Comparison of ENCODE assay signal across 12 cellular contexts in genomic region chr20:56515657-56516381, GRCh38. TPM values are rescaled to one million over a fixed set of nuclear protein-coding genes. Genes with fewer than 3 reads are reported as not detected.
DNase-seq lines count a peak whose midpoint lies in the region; ATAC-seq and TF ChIP-seq lines count a peak whose summit lies in the region.
"Had no signal": no experiment of that assay in that cellular context is flagged by ENCODE, and none has a peak within 500 bp of the region (broad histone marks: within the 10 kb centered on the region; RNA-seq: fewer than 3 reads in every experiment).

No MANE protein-coding gene starts in this region.

- H3K9ac ChIP-seq in DND-41 (ENCODE audit: low read depth, low read length) = no peak overlapping the region
- H3K9ac ChIP-seq in endodermal cell (ENCODE audit: extremely low read depth, low read length, poor library complexity, severe bottlenecking) = no peak overlapping the region

- no peaks in the 10 kb centered on the region for H3K4me1 ChIP-seq in DND-41 (ENCODE audit: insufficient read depth, low read length)
- H3K4me1 ChIP-seq in endodermal cell (ENCODE audit: control insufficient read depth, insufficient read depth, low read length) = no peaks in the 10 kb centered on the region
- H3K4me1 ChIP-seq in neutrophil (ENCODE audit: control insufficient read depth in 1 of 2, insufficient read depth in 1 of 2, low read depth in 1 of 2, low read length in 1 of 2) = no peaks in the 10 kb centered on the region
- H3K4me1 ChIP-seq: SJCRH30, uterus had no signal

- H3K4me3 Mint-ChIP-seq in endodermal cell = no peak overlapping the region
- no peak overlapping the region for H3K4me3 Mint-ChIP-seq in immature natural killer cell
- H3K4me3 Mint-ChIP-seq: activated naive CD4-positive, alpha-beta T cell treated with anti-CD3 and anti-CD28 coated beads, Interleukin-2, amount 50 U/mL, for 24 hours had no signal

- H3K27me3 Mint-ChIP-seq in endodermal cell (ENCODE audit: insufficient read depth) = no peaks in the 10 kb centered on the region
- H3K27me3 Mint-ChIP-seq in immature natural killer cell (ENCODE audit: low read depth in 3 of 3) = no peaks in the 10 kb centered on the region
- H3K27me3 Mint-ChIP-seq: activated naive CD4-positive, alpha-beta T cell treated with anti-CD3 and anti-CD28 coated beads, Interleukin-2, amount 50 U/mL, for 24 hours had no signal

- DNase-seq in DND-41 (no peak), NB4 (ENCODE audit: low read depth) (peak; percentile 39), endodermal cell (no peak), immature natural killer cell (no peak), NCI-H1694 treated with DMSO at 0.1 percent for 48 hours (lab: John Stamatoyannopoulos, UW) (no peak)
- DNase-seq in activated T-cell treated with anti-CD3 and anti-CD28 coated beads, Interleukin-2, amount 50 U/mL, for 1 hour = no peak
- DNase-seq: KG1, uterus had no signal

- TF ChIP-seq CTCF in DND-41 (IDR thresholded peaks at IDR 0.05; ENCODE audit: borderline replicate concordance, extremely low read depth, low read length, poor library complexity, severe bottlenecking) = peak; percentile 40
- TF ChIP-seq CTCF in NB4 (IDR thresholded peaks at IDR 0.05; ENCODE audit: low read depth, low read length) = no peak
- TF ChIP-seq CTCF in endodermal cell (conservative IDR thresholded peaks at IDR 0.05) = peak; percentile 18
- no peak for TF ChIP-seq CTCF in neutrophil (IDR thresholded peaks at IDR 0.05)

- H2AFZ ChIP-seq in DND-41 (ENCODE audit: low read depth, low read length) = no peak overlapping the region

- H3K9me3 ChIP-seq in DND-41 (ENCODE audit: insufficient read depth, low read length, severe bottlenecking) = peaks cover 22% of the 10 kb centered on the region
- H3K9me3 ChIP-seq in endodermal cell (ENCODE audit: control insufficient read depth, low read length) = peaks cover 24% of the 10 kb centered on the region
- peaks cover 10% of the 10 kb centered on the region for H3K9me3 ChIP-seq in neutrophil

- WGBS in endodermal cell (ENCODE audit: insufficient coverage in 1 of 2, insufficient read length in 1 of 2), 2 experiments = 81 to 94% methylated on average over 3 to 6 of the region's 6 CpGs

- no peaks in the 10 kb centered on the region for H3K4me1 Mint-ChIP-seq in endodermal cell
- no peaks in the 10 kb centered on the region for H3K4me1 Mint-ChIP-seq in immature natural killer cell
- H3K4me1 Mint-ChIP-seq: activated naive CD4-positive, alpha-beta T cell treated with anti-CD3 and anti-CD28 coated beads, Interleukin-2, amount 50 U/mL, for 24 hours had no signal

- no peak for TF ChIP-seq POLR2A in NB4 (IDR thresholded peaks at IDR 0.05; ENCODE audit: extremely low read depth, insufficient read length)

- H3K27ac ChIP-seq in DND-41 (ENCODE audit: low read length) = no peak overlapping the region
- no peak overlapping the region for H3K27ac ChIP-seq in endodermal cell (ENCODE audit: low read depth, low read length)
- peak overlapping the region; percentile 44 for H3K27ac ChIP-seq in neutrophil
- H3K27ac ChIP-seq: SJCRH30, uterus had no signal

- H3K79me2 ChIP-seq in DND-41 (ENCODE audit: insufficient read depth, low read length) = no peaks in the 10 kb centered on the region

- ATAC-seq in DND-41 (ENCODE audit: insufficient read depth, low read depth) (peak; percentile 40; the same call in 1 of the 3 replicates), HG02884 (IDR thresholded peaks at IDR 0.05; ENCODE audit: unreplicated experiment) (no peak)

- H3K36me3 Mint-ChIP-seq in endodermal cell (ENCODE audit: low read depth) (peaks cover 59% of the 10 kb centered on the region), immature natural killer cell (peaks cover 37 to 60% (median 44%) of the 10 kb centered on the region in 3 donors)

- H3K36me3 ChIP-seq in DND-41 (ENCODE audit: insufficient read depth, low read length) (peaks cover 78% of the 10 kb centered on the region), endodermal cell (ENCODE audit: control insufficient read depth, insufficient read depth, low read length) (peaks cover 59% of the 10 kb centered on the region), neutrophil (peaks cover 97% of the 10 kb centered on the region)
- H3K36me3 ChIP-seq: uterus had no signal

- H3K27me3 ChIP-seq in DND-41 (ENCODE audit: insufficient read depth, low read length, poor library complexity) = no peaks in the 10 kb centered on the region
- no peaks in the 10 kb centered on the region for H3K27me3 ChIP-seq in endodermal cell (ENCODE audit: control insufficient read depth, insufficient read depth, low read length, poor library complexity, severe bottlenecking)
- no peaks in the 10 kb centered on the region for H3K27me3 ChIP-seq in neutrophil
- H3K27me3 ChIP-seq: SJCRH30, uterus had no signal

- H4K20me1 ChIP-seq in DND-41 (ENCODE audit: insufficient read depth, low read length) = 0 out of 2 replicates have a peak, but pooled peaks cover 12% of the 10 kb centered on the region

- H3K9me3 Mint-ChIP-seq in endodermal cell (peaks cover 22% of the 10 kb centered on the region), immature natural killer cell (peaks cover 5 to 16% (median 11%) of the 10 kb centered on the region in 6 donors)
- H3K9me3 Mint-ChIP-seq: activated naive CD4-positive, alpha-beta T cell treated with anti-CD3 and anti-CD28 coated beads, Interleukin-2, amount 50 U/mL, for 24 hours had no signal

- H3K4me3 ChIP-seq in DND-41 (ENCODE audit: low read depth in 1 of 2, low read length in 2 of 2) (no peak overlapping the region), NB4 (ENCODE audit: low read depth, low read length) (no peak overlapping the region), endodermal cell (ENCODE audit: low read length) (no peak overlapping the region), neutrophil (ENCODE audit: low read depth in 1 of 2, low read length in 1 of 2) (no peak overlapping the region)
- H3K4me3 ChIP-seq: SJCRH30, uterus had no signal

- H3K4me2 ChIP-seq in DND-41 (ENCODE audit: insufficient read depth, low read length) = no peak overlapping the region

- H3K27ac Mint-ChIP-seq in endodermal cell (no peak overlapping the region), immature natural killer cell (peak overlapping the region in 3 of 6 donors; percentile 22 to 61 (median 40))
- H3K27ac Mint-ChIP-seq: activated naive CD4-positive, alpha-beta T cell treated with anti-CD3 and anti-CD28 coated beads, Interleukin-2, amount 50 U/mL, for 24 hours had no signal

RNA-seq across cellular contexts. Expression of gene FAM209A, which starts 8.7 kb away (rescaled TPM):
- not detected for total RNA-seq in endodermal cell
- not detected for polyA plus RNA-seq in endodermal cell (2013, experiment 1 of 2)
- polyA plus RNA-seq in endodermal cell (2013, experiment 2 of 2) = not detected
- polyA plus RNA-seq in immature natural killer cell = under 1 TPM in 2 of 3 donors, not detected in 1; 0.39 to 0.57 TPM
- total RNA-seq: SJCRH30 had no signal

RNA-seq across cellular contexts. Expression of gene FAM209B, which starts 17.2 kb away (rescaled TPM):
- total RNA-seq in endodermal cell = under 1 TPM in 1 of 2 donors, not detected in 1; 0.77 TPM
- polyA plus RNA-seq in endodermal cell (2013, experiment 1 of 2) = 0.50 TPM
- 0.58 TPM for polyA plus RNA-seq in endodermal cell (2013, experiment 2 of 2)
- under 1 TPM in 2 of 3 donors, not detected in 1; 0.56 to 0.57 TPM for polyA plus RNA-seq in immature natural killer cell
- total RNA-seq: SJCRH30 had no signal

RNA-seq across cellular contexts. Expression of gene RTF2, which starts 47.4 kb away (rescaled TPM):
- 10 to 100 TPM; 63.0 to 65.1 TPM for total RNA-seq in endodermal cell
- polyA plus RNA-seq in endodermal cell (2013, experiment 1 of 2) = 64.4 TPM
- 63.0 TPM for polyA plus RNA-seq in endodermal cell (2013, experiment 2 of 2)
- polyA plus RNA-seq in immature natural killer cell = 100 to 1,000 TPM; 155 to 163 (median 161) TPM

Comparison
In these comparisons a context has a peak if more than half of its experiments do, and no peak if none do; other contexts are left out.
1. CTCF ChIP-seq: peak in DND-41 (single experiment) and endodermal cell (single experiment); none in NB4 (single experiment) and neutrophil (single experiment).